2 cellular contexts compared by ENCODE assay signal in the genomic region with DNA sequence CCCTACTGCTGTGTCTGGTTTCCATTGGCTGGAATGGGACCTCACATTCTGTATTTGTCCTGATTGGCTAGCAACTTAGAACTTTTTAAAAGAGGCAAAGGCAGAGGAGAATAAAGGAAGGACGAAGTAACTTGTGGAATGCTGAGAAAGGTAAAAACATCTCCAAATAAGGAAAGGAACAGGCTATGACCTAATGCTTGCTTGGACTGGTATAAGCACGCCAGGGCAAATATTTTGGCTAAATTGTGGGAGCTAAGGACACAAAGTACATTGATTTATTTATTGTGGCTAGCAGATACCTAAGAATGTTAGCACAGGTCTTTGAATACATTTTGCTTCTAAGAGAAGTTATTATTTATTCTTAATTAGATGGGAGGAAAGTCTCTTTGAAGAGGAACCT. TPM values are rescaled to one million over a fixed set of nuclear protein-coding genes. Genes with fewer than 3 reads are reported as not detected.
"Had no signal": no experiment of that assay in that cellular context is flagged by ENCODE, and none has a peak within 500 bp of the region (broad histone marks: within the 10 kb centered on the region; RNA-seq: fewer than 3 reads in every experiment).

No MANE protein-coding gene starts in this region.

RNA-seq across cellular contexts. Expression of a gene that starts 56.7 kb away (rescaled TPM):
- total RNA-seq: naive thymus-derived CD8-positive, alpha-beta T cell; natural killer cell had no signal
- polyA plus RNA-seq: naive thymus-derived CD8-positive, alpha-beta T cell had no signal
